ENCODE assay signal across 12 cellular contexts in the genomic region with DNA sequence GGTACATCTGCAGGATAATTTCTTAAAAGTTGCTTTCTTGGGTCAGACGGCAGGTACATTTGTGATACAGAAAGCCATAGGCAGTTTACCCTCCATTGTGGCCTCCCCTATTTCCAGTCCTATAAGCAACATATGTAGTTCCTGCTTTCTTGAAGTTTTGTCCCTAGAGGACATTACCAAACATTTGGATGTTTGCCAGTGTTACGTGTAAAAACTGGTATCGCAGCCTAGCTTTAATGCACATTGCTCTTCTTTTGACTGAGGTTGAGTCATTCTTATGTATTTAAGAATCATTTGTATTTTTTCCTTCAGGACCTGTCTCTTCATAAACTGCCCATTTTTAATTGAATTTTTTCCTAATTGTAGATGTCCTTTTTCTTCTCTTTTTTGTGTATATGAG.
DNase-seq lines count a peak whose midpoint lies in the region; ATAC-seq lines count a peak whose summit lies in the region.
"Had no signal": no experiment of that assay in that cellular context is flagged by ENCODE, and none has a peak within 500 bp of the region (broad histone marks: within the 10 kb centered on the region; RNA-seq: fewer than 3 reads in every experiment).

No MANE protein-coding gene starts in this region.

- H3K36me3 ChIP-seq in BLaER1, result no peaks in the 10 kb centered on the region
- H3K36me3 ChIP-seq: transverse colon had no signal

- H3K27ac ChIP-seq in BLaER1, result no peak overlapping the region
- no peak overlapping the region for H3K27ac ChIP-seq in epithelial cell of prostate
- H3K27ac ChIP-seq: transverse colon had no signal

- no peaks in the 10 kb centered on the region for H3K36me3 Mint-ChIP-seq in activated naive CD4-positive, alpha-beta T cell treated with anti-CD3 and anti-CD28 coated beads, Interleukin-2, amount 50 U/mL, for 72 hours
- H3K36me3 Mint-ChIP-seq: memory B cell had no signal

- H3K4me1 ChIP-seq in BLaER1, result peaks cover 7% of the 10 kb centered on the region; the same call in 1 of the 2 replicates
- H3K4me1 ChIP-seq: transverse colon had no signal

- no peak overlapping the region for H3K9ac ChIP-seq in BLaER1

- no peak overlapping the region for H3K27ac Mint-ChIP-seq in activated naive CD4-positive, alpha-beta T cell treated with anti-CD3 and anti-CD28 coated beads, Interleukin-2, amount 50 U/mL, for 72 hours
- H3K27ac Mint-ChIP-seq: memory B cell had no signal

- no peaks in the 10 kb centered on the region for H4K20me1 ChIP-seq in BLaER1

- H3K4me2 ChIP-seq in BLaER1, result peak overlapping the region; percentile 25

- no peaks in the 10 kb centered on the region for H3K9me3 ChIP-seq in BLaER1
- H3K9me3 ChIP-seq: transverse colon had no signal

- H3K4me3 ChIP-seq in BLaER1, result no peak overlapping the region
- H3K4me3 ChIP-seq: transverse colon had no signal

- in situ Hi-C loops in KBM-7 (cut with MboI; ENCODE audit: low pct_unique_long_range_greater_than_20kb, low sequenced_read_pairs), result no loop called here

- no peaks in the 10 kb centered on the region for H3K9me3 Mint-ChIP-seq in activated naive CD4-positive, alpha-beta T cell treated with anti-CD3 and anti-CD28 coated beads, Interleukin-2, amount 50 U/mL, for 72 hours
- H3K9me3 Mint-ChIP-seq: memory B cell had no signal

- no peak for ATAC-seq in activated naive CD4-positive, alpha-beta T cell treated with anti-CD3 and anti-CD28 coated beads, Interleukin-2, amount 50 U/mL, for 72 hours
- no peak for ATAC-seq in HG03521 (IDR thresholded peaks at IDR 0.05; ENCODE audit: unreplicated experiment)

- H3K27me3 ChIP-seq in BLaER1, result no peaks in the 10 kb centered on the region
- H3K27me3 ChIP-seq: transverse colon had no signal

- peak; percentile 10 for DNase-seq in KBM-7
- DNase-seq in NOMO-1 (lab: John Stamatoyannopoulos, UW; ENCODE audit: unreplicated experiment in 2 of 2), result peak; percentile 68 to 84
- DNase-seq in epithelial cell of prostate (ENCODE audit: low read depth, low spot score), result peak; percentile 66
- DNase-seq in activated naive CD4-positive, alpha-beta T cell treated with anti-CD3 and anti-CD28 coated beads, Interleukin-2, amount 50 U/mL, for 72 hours (ENCODE audit: low spot score in 2 of 2), result no peak
- no peak for DNase-seq in activated CD8-positive, alpha-beta memory T cell treated with anti-CD3 and anti-CD28 coated beads, Interleukin-2, amount 50 U/mL, for 4 hours
- DNase-seq in activated CD4-positive, CD25-positive, alpha-beta regulatory T cell (lab: John Stamatoyannopoulos, UW), result no peak
- DNase-seq: activated T-cell treated with anti-CD3 and anti-CD28 coated beads, Interleukin-2, amount 50 U/mL, for 1 hour; NCI-H510A treated with DMSO at 0.1 percent for 48 hours; transverse colon had no signal

Comparison
In these comparisons a context has a peak if more than half of its experiments do, and no peak if none do; other contexts are left out.
1. DNase-seq: peak in KBM-7 (single experiment), NOMO-1 (2 of 2) and epithelial cell of prostate (single experiment); none in activated naive CD4-positive, alpha-beta T cell treated with anti-CD3 and anti-CD28 coated beads, Interleukin-2, amount 50 U/mL, for 72 hours (0 of 2), activated CD8-positive, alpha-beta memory T cell treated with anti-CD3 and anti-CD28 coated beads, Interleukin-2, amount 50 U/mL, for 4 hours (single experiment) and activated CD4-positive, CD25-positive, alpha-beta regulatory T cell (0 of 4).